18 cellular contexts compared by ENCODE assay signal in the genomic region with DNA sequence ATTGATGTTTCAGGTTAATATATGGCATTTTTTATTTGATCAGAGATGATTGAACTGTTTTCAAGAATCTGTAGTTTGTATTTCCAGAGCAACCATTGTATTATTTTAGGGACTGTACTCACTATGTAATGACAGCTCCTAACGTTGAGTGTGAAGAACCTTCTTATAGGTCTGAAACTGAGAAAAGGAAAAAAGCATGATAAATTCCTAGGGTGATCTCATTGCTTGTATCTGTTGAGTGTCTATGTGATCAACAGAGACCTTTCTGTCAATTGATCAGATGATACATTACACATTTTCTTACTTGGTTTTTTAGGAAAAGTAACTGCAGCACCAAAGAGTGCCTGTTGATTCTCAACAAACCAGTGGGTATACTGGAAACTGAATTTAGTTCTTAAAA. TPM values are rescaled to one million over a fixed set of nuclear protein-coding genes. Genes with fewer than 3 reads are reported as not detected.
DNase-seq lines count a peak whose midpoint lies in the region; ATAC-seq, FAIRE-seq and TF ChIP-seq lines count a peak whose summit lies in the region.
"Had no signal": no experiment of that assay in that cellular context is flagged by ENCODE, and none has a peak within 500 bp of the region (broad histone marks: within the 10 kb centered on the region; RNA-seq: fewer than 3 reads in every experiment).

No MANE protein-coding gene starts in this region.

- no peak for TF ChIP-seq CTCF in activated CD8-positive, alpha-beta T cell treated with anti-CD3 and anti-CD28 coated beads for 36 hours (IDR thresholded peaks at IDR 0.05)
- TF ChIP-seq CTCF in CD8-positive, alpha-beta T cell (IDR thresholded peaks at IDR 0.05): no peak
- TF ChIP-seq CTCF in GM12878 (IDR thresholded peaks at IDR 0.05 in 2 of 3, conservative IDR thresholded peaks at IDR 0.05 in 1 of 3; ENCODE audit: control insufficient read depth in 2 of 3, extremely low read depth in 1 of 3, insufficient read depth in 1 of 3, low read depth in 3 of 3, low read length in 3 of 3): no peak
- TF ChIP-seq CTCF in mesothelial cell of epicardium (IDR thresholded peaks at IDR 0.05; ENCODE audit: unreplicated experiment): no peak
- no peak for TF ChIP-seq CTCF in coronary artery (IDR thresholded peaks at IDR 0.05)
- no peak for TF ChIP-seq CTCF in RWPE1 (conservative IDR thresholded peaks at IDR 0.05; ENCODE audit: low read depth)

- no peak overlapping the region for H3K4me3 ChIP-seq in CD8-positive, alpha-beta T cell (ENCODE audit: low read depth, low read length)
- H3K4me3 ChIP-seq in GM12878 (no peak overlapping the region), coronary artery (no peak overlapping the region)
- H3K4me3 ChIP-seq: GM23248 had no signal

- no peak for TF ChIP-seq RAD21 in GM12878 (IDR thresholded peaks at IDR 0.05; ENCODE audit: insufficient read depth, low read depth, low read length)

- no peaks in the 10 kb centered on the region for H3K27me3 ChIP-seq in CD8-positive, alpha-beta T cell (ENCODE audit: insufficient read depth, low read length)
- no peaks in the 10 kb centered on the region for H3K27me3 ChIP-seq in GM12878 (replicated peaks in 1 of 2; ENCODE audit: control insufficient read depth in 2 of 2, insufficient read depth in 2 of 2, low read length in 1 of 2)

- no peak overlapping the region for H2AFZ ChIP-seq in GM12878 (ENCODE audit: control insufficient read depth, low read depth, low read length)
- H2AFZ ChIP-seq: GM23248 had no signal

- RAD21 ChIA-PET in GM12878 (lab: Charles Lee; ENCODE audit: unreplicated experiment): no interaction called here

- 0% methylated on average over 1 of the region's 1 CpG for WGBS in GM12878 (ENCODE audit: insufficient coverage, insufficient replicate concordance, low lambda C conversion rate, missing lambda C conversion rate)

- ATAC-seq in activated CD8-positive, alpha-beta T cell treated with anti-CD3 and anti-CD28 coated beads for 36 hours: peak; percentile 24
- ATAC-seq in activated CD8-positive, alpha-beta T cell treated with anti-CD3 and anti-CD28 coated beads, Interleukin-2, amount 10 ng/mL, durations not matched to agents 7 days and 5 days: no peak
- ATAC-seq in CD8-positive, alpha-beta T cell: no peak
- ATAC-seq in GM12878 (no peak; the same call in 2 of the 3 replicates), GM18909 (IDR thresholded peaks at IDR 0.05; ENCODE audit: poor library complexity, unreplicated experiment) (no peak)

- TF ChIP-seq EP300 in GM12878 (IDR thresholded peaks at IDR 0.05; ENCODE audit: borderline replicate concordance in 1 of 2, control insufficient read depth in 1 of 2, low read depth in 2 of 2, low read length in 2 of 2): no peak

- CTCF ChIA-PET in activated CD8-positive, alpha-beta T cell treated with anti-CD3 and anti-CD28 coated beads for 36 hours (lab: Charles Lee): no interaction called here
- CTCF ChIA-PET in activated CD8-positive, alpha-beta T cell treated with anti-CD3 and anti-CD28 coated beads, Interleukin-2, amount 10 ng/mL, durations not matched to agents 7 days and 5 days (lab: Charles Lee): no interaction called here
- CTCF ChIA-PET in CD8-positive, alpha-beta T cell (lab: Charles Lee): interaction anchor here (1.2 kb wide), 1 partner anchor 12 kb away, joined by 4 read pairs; no protein-coding TSS in a partner anchor
- CTCF ChIA-PET in GM12878 (lab: Yijun Ruan, JAX) (no interaction called here), RWPE1 (lab: Yijun Ruan, JAX) (interaction anchor here (0.7 kb wide), 1 partner anchor 695 kb away, joined by 4 read pairs; no protein-coding TSS in a partner anchor)

- POLR2A ChIA-PET in activated CD8-positive, alpha-beta T cell treated with anti-CD3 and anti-CD28 coated beads for 36 hours (lab: Charles Lee): no interaction called here
- POLR2A ChIA-PET in activated CD8-positive, alpha-beta T cell treated with anti-CD3 and anti-CD28 coated beads, Interleukin-2, amount 10 ng/mL, durations not matched to agents 7 days and 5 days (lab: Charles Lee): no interaction called here
- POLR2A ChIA-PET in CD8-positive, alpha-beta T cell (lab: Charles Lee): interaction anchor here (0.7 kb wide), 1 partner anchor 56 kb away, joined by 3 read pairs; no protein-coding TSS in a partner anchor
- POLR2A ChIA-PET in GM12878 (lab: Charles Lee) (no interaction called here), RWPE1 (lab: Yijun Ruan, JAX; ENCODE audit: low non-redundant PET) (no interaction called here)

- no peak overlapping the region for H3K27ac Mint-ChIP-seq in activated CD8-positive, alpha-beta T cell treated with anti-CD3 and anti-CD28 coated beads for 36 hours
- H3K27ac Mint-ChIP-seq in activated CD8-positive, alpha-beta T cell treated with anti-CD3 and anti-CD28 coated beads, Interleukin-2, amount 10 ng/mL, durations not matched to agents 7 days and 5 days: no peak overlapping the region
- H3K27ac Mint-ChIP-seq in CD8-positive, alpha-beta T cell: peak overlapping the region; percentile 49
- H3K27ac Mint-ChIP-seq in mesothelial cell of epicardium: peak overlapping the region; percentile 13

- no peaks in the 10 kb centered on the region for H3K27me3 Mint-ChIP-seq in activated CD8-positive, alpha-beta T cell treated with anti-CD3 and anti-CD28 coated beads for 36 hours
- H3K27me3 Mint-ChIP-seq in activated CD8-positive, alpha-beta T cell treated with anti-CD3 and anti-CD28 coated beads, Interleukin-2, amount 10 ng/mL, durations not matched to agents 7 days and 5 days (ENCODE audit: low read depth): no peaks in the 10 kb centered on the region
- no peaks in the 10 kb centered on the region for H3K27me3 Mint-ChIP-seq in CD8-positive, alpha-beta T cell (ENCODE audit: low read depth)
- no peaks in the 10 kb centered on the region for H3K27me3 Mint-ChIP-seq in mesothelial cell of epicardium (ENCODE audit: low read depth)
- H3K27me3 Mint-ChIP-seq: CD8-positive, alpha-beta memory T cell had no signal

- H4K20me1 ChIP-seq in GM12878 (ENCODE audit: control insufficient read depth, insufficient read depth): no peaks in the 10 kb centered on the region

- FAIRE-seq in GM12878 (lab: Jason Lieb, UNC): no peak
- FAIRE-seq: D721Med had no signal

- no peaks in the 10 kb centered on the region for H3K36me3 ChIP-seq in CD8-positive, alpha-beta T cell (ENCODE audit: insufficient read depth, low read length)
- peaks cover 0 to 8% of the 10 kb centered on the region in 2 experiments; a peak in 1 of 4 replicates for H3K36me3 ChIP-seq in GM12878 (ENCODE audit: control insufficient read depth in 2 of 2, insufficient read depth in 2 of 2, low read length in 1 of 2)

- SMC1A ChIA-PET in GM12878 (lab: Charles Lee; ENCODE audit: uncharacterized antibody, unreplicated experiment): interaction anchor here (0.9 to 2.0 kb wide), 3 partner anchors 29 to 36 kb away, joined by 3 to 4 read pairs (median 3); no protein-coding TSS in a partner anchor

- H3K4me3 Mint-ChIP-seq in activated CD8-positive, alpha-beta T cell treated with anti-CD3 and anti-CD28 coated beads for 36 hours: no peak overlapping the region
- H3K4me3 Mint-ChIP-seq in activated CD8-positive, alpha-beta T cell treated with anti-CD3 and anti-CD28 coated beads, Interleukin-2, amount 10 ng/mL, durations not matched to agents 7 days and 5 days: no peak overlapping the region
- H3K4me3 Mint-ChIP-seq in CD8-positive, alpha-beta T cell: no peak overlapping the region
- no peak overlapping the region for H3K4me3 Mint-ChIP-seq in mesothelial cell of epicardium

- H3K27ac ChIP-seq in CD8-positive, alpha-beta T cell (ENCODE audit: low read depth, low read length): no peak overlapping the region
- H3K27ac ChIP-seq in GM12878 (ENCODE audit: control insufficient read depth, insufficient read depth): no peak overlapping the region
- H3K27ac ChIP-seq in coronary artery: no peak overlapping the region
- H3K27ac ChIP-seq in RWPE1: no peak overlapping the region
- H3K27ac ChIP-seq: GM23248 had no signal

- peaks cover 19% of the 10 kb centered on the region for H3K79me2 ChIP-seq in GM12878 (ENCODE audit: control insufficient read depth, insufficient read depth, low read length)

- intact Hi-C loops in activated CD8-positive, alpha-beta T cell treated with anti-CD3 and anti-CD28 coated beads for 36 hours (cut with micrococcal nuclease): no loop called here
- intact Hi-C loops in CD8-positive, alpha-beta T cell (cut with DNase I, micrococcal nuclease): no loop called here
- intact Hi-C loops in GM12878 (cut with micrococcal nuclease; ENCODE audit: unreplicated experiment): no loop called here

- no peak overlapping the region for H3K9ac ChIP-seq in GM12878 (ENCODE audit: control insufficient read depth, insufficient read depth, low read length)
- H3K9ac ChIP-seq: GM23248 had no signal

- no peak for DNase-seq in activated CD8-positive, alpha-beta T cell treated with anti-CD3 and anti-CD28 coated beads for 36 hours
- DNase-seq in activated CD8-positive, alpha-beta T cell treated with anti-CD3 and anti-CD28 coated beads, Interleukin-2, amount 10 ng/mL, durations not matched to agents 7 days and 5 days: no peak
- DNase-seq in CD8-positive, alpha-beta T cell: no peak
- no peak for DNase-seq in GM12878 (ENCODE audit: low read depth, low spot score)
- no peak for DNase-seq in mesothelial cell of epicardium (ENCODE audit: low spot score in 2 of 2, unreplicated experiment in 2 of 2)
- DNase-seq in coronary artery (ENCODE audit: low spot score): no peak
- no peak for DNase-seq in RWPE1 (ENCODE audit: low spot score)
- DNase-seq: CD8-positive, alpha-beta memory T cell; DMS79; GM23248; HCEC 1CT; MV-4-11; NCI-H1417; NCI-H187 treated with DMSO at 0.1 percent for 48 hours; NCI-H526 treated with DMSO at 0.1 percent for 48 hours; NK-92 treated with Interleukin-12 subunit alpha and Interleukin-12 subunit beta, amount 100 ng/mL, for 24 hours had no signal

- TF ChIP-seq POLR2A in GM12878 (IDR thresholded peaks at IDR 0.05; ENCODE audit: low read depth, low read length): no peak

- H3K36me3 Mint-ChIP-seq in activated CD8-positive, alpha-beta T cell treated with anti-CD3 and anti-CD28 coated beads for 36 hours (ENCODE audit: low read depth): peaks cover 35% of the 10 kb centered on the region
- peaks cover 35% of the 10 kb centered on the region for H3K36me3 Mint-ChIP-seq in activated CD8-positive, alpha-beta T cell treated with anti-CD3 and anti-CD28 coated beads, Interleukin-2, amount 10 ng/mL, durations not matched to agents 7 days and 5 days (ENCODE audit: low read depth)
- H3K36me3 Mint-ChIP-seq in CD8-positive, alpha-beta T cell: peaks cover 54% of the 10 kb centered on the region
- peaks cover 20% of the 10 kb centered on the region for H3K36me3 Mint-ChIP-seq in mesothelial cell of epicardium

- no peaks in the 10 kb centered on the region for H3K9me3 Mint-ChIP-seq in activated CD8-positive, alpha-beta T cell treated with anti-CD3 and anti-CD28 coated beads for 36 hours
- no peaks in the 10 kb centered on the region for H3K9me3 Mint-ChIP-seq in activated CD8-positive, alpha-beta T cell treated with anti-CD3 and anti-CD28 coated beads, Interleukin-2, amount 10 ng/mL, durations not matched to agents 7 days and 5 days (ENCODE audit: insufficient read depth)
- no peaks in the 10 kb centered on the region for H3K9me3 Mint-ChIP-seq in CD8-positive, alpha-beta T cell
- H3K9me3 Mint-ChIP-seq in mesothelial cell of epicardium: peaks cover 2% of the 10 kb centered on the region
- H3K9me3 Mint-ChIP-seq: CD8-positive, alpha-beta memory T cell had no signal

- no peaks in the 10 kb centered on the region for H3K9me3 ChIP-seq in CD8-positive, alpha-beta T cell (ENCODE audit: low read length)
- H3K9me3 ChIP-seq in GM12878 (replicated peaks; ENCODE audit: control insufficient read depth, insufficient read depth, low read length): no peaks in the 10 kb centered on the region

- peaks cover 43% of the 10 kb centered on the region for H3K4me1 Mint-ChIP-seq in activated CD8-positive, alpha-beta T cell treated with anti-CD3 and anti-CD28 coated beads for 36 hours (ENCODE audit: low read depth)
- H3K4me1 Mint-ChIP-seq in activated CD8-positive, alpha-beta T cell treated with anti-CD3 and anti-CD28 coated beads, Interleukin-2, amount 10 ng/mL, durations not matched to agents 7 days and 5 days (ENCODE audit: low read depth): peaks cover 13% of the 10 kb centered on the region
- H3K4me1 Mint-ChIP-seq in CD8-positive, alpha-beta T cell (ENCODE audit: low read depth): peaks cover 60% of the 10 kb centered on the region
- H3K4me1 Mint-ChIP-seq in mesothelial cell of epicardium: peaks cover 22% of the 10 kb centered on the region

- no peak overlapping the region for H3K4me2 ChIP-seq in GM12878 (ENCODE audit: control insufficient read depth, insufficient read depth)

- TSS peak; percentile 34 for BruUV-seq in GM12878 (replicated peaks; lab: Mats Ljungman, UMichigan)

- no peaks in the 10 kb centered on the region for H3K4me1 ChIP-seq in CD8-positive, alpha-beta T cell (ENCODE audit: insufficient read depth, low read length)
- no peaks in the 10 kb centered on the region for H3K4me1 ChIP-seq in GM12878 (ENCODE audit: control insufficient read depth, insufficient read depth, low read length)

- in situ Hi-C loops in GM12878 (cut with MboI): no loop called here

RNA-seq across cellular contexts. Expression of a gene that starts 40.2 kb away (rescaled TPM):
- 10 to 100 TPM; 25.8 to 26.0 TPM for total RNA-seq in activated CD8-positive, alpha-beta T cell treated with anti-CD3 and anti-CD28 coated beads for 36 hours
- total RNA-seq in activated CD8-positive, alpha-beta T cell treated with anti-CD3 and anti-CD28 coated beads, Interleukin-2, amount 10 ng/mL, durations not matched to agents 7 days and 5 days: 10 to 100 TPM; 22.8 to 22.9 TPM
- total RNA-seq in CD8-positive, alpha-beta T cell: 10 to 100 TPM; 40.6 to 42.9 TPM
- 52.5 and 54.5 TPM in 2 replicates for total RNA-seq in GM12878 (2013; cell fraction: nucleolus; rRNA removed)
- 11.3 and 12.9 TPM in 2 replicates for total RNA-seq in GM12878 (2014; rRNA removed)
- total RNA-seq in GM12878 (2014; rRNA removed; fragmentation: Illumina TruSeq; extraction: Trizol): 16.0 and 16.1 TPM in 2 replicates
- 17.9 and 19.2 TPM in 2 replicates for total RNA-seq in GM12878 (2021)
- polyA plus RNA-seq in GM12878 (2011; ENCODE audit: low read depth): 7.5 TPM
- 36.2 and 43.2 TPM in 2 replicates for polyA plus RNA-seq in GM12878 (2011; rRNA removed)
- polyA plus RNA-seq in GM12878 (2011; cell fraction: cytosol; rRNA removed): 36.2 and 38.2 TPM in 2 replicates
- polyA plus RNA-seq in GM12878 (2011; cell fraction: nucleus; rRNA removed): 32.3 and 40.4 TPM in 2 replicates
- polyA plus RNA-seq in GM12878 (2012): 9.1 and 14.4 TPM in 2 replicates
- polyA plus RNA-seq in GM12878 (2014; fragmentation: Illumina TruSeq; extraction: Trizol): 24.5 and 26.5 TPM in 2 replicates
- polyA plus RNA-seq in GM12878 (2014; fragmentation: Nextera tagmentation; extraction: Ambion mirVana): 1 to 10 TPM; 6.4 to 8.1 TPM
- polyA plus RNA-seq in GM12878 (2014; rRNA removed): 15.9 and 16.0 TPM in 2 replicates
- 10 to 100 TPM; 15.7 to 16.6 TPM for polyA plus RNA-seq in GM12878 (2016; fragmentation: Nextera tagmentation; extraction: Ambion mirVana)
- polyA minus RNA-seq in GM12878 (2011; rRNA and poly(A)+ RNA removed): 108 and 136 TPM in 2 replicates
- polyA minus RNA-seq in GM12878 (2011; cell fraction: cytosol; rRNA and poly(A)+ RNA removed): 23.0 and 23.7 TPM in 2 replicates
- 48.2 and 65.2 TPM in 2 replicates for polyA minus RNA-seq in GM12878 (2011; cell fraction: nucleus; rRNA and poly(A)+ RNA removed)
- total RNA-seq in mesothelial cell of epicardium: 50.7 to 53.6 TPM (median 52.7 TPM) in 3 replicates

Comparison
In these comparisons a context has a peak if more than half of its experiments do, and no peak if none do; other contexts are left out.
1. H3K27ac Mint-ChIP-seq: peak in CD8-positive, alpha-beta T cell (single experiment) and mesothelial cell of epicardium (single experiment); none in activated CD8-positive, alpha-beta T cell treated with anti-CD3 and anti-CD28 coated beads for 36 hours (single experiment) and activated CD8-positive, alpha-beta T cell treated with anti-CD3 and anti-CD28 coated beads, Interleukin-2, amount 10 ng/mL, durations not matched to agents 7 days and 5 days (single experiment).
2. CTCF ChIA-PET loops: an anchor here in CD8-positive, alpha-beta T cell (1.2 kb wide) and RWPE1 (0.7 kb wide); none called in activated CD8-positive, alpha-beta T cell treated with anti-CD3 and anti-CD28 coated beads for 36 hours, activated CD8-positive, alpha-beta T cell treated with anti-CD3 and anti-CD28 coated beads, Interleukin-2, amount 10 ng/mL, durations not matched to agents 7 days and 5 days and GM12878.